ENCODE assay signal across 30 cellular contexts in genomic region chr1:112770724-112771123, GRCh38. TPM values are rescaled to one million over a fixed set of nuclear protein-coding genes. Genes with fewer than 3 reads are reported as not detected.
"Had no signal": no experiment of that assay in that cellular context is flagged by ENCODE, and none has a peak within 500 bp of the region (broad histone marks: within the 10 kb centered on the region; RNA-seq: fewer than 3 reads in every experiment).

No MANE protein-coding gene starts in this region.

- H3K4me1 ChIP-seq: ascending aorta, body of pancreas, SJSA1 had no signal

- H3K4me3 Mint-ChIP-seq: activated CD8-positive, alpha-beta T cell treated with anti-CD3 and anti-CD28 coated beads, Interleukin-2, amount 10 ng/mL, durations not matched to agents 7 days and 5 days; activated naive CD8-positive, alpha-beta T cell treated with anti-CD3 and anti-CD28 coated beads, Interleukin-2, amount 50 U/mL, for 24 hours; activated T-helper 1 cell treated with anti-CD3 and anti-CD28 coated beads, Interleukin-12 subunit alpha, Interleukin-12 subunit beta, Interleukin-2, Interleukin-4 antibody, amounts not matched to agents 30 ng/mL and 10 ng/mL and 1 ng/mL, durations not matched to agents 14 hours and 24 hours and 36 hours; WTC11 had no signal

- H3K27me3 ChIP-seq: ascending aorta, body of pancreas had no signal

- DNase-seq: activated CD4-positive, alpha-beta T cell treated with anti-CD3 and anti-CD28 coated beads for 48 hours; activated CD4-positive, alpha-beta T cell treated with anti-CD3 and anti-CD28 coated beads, Interleukin-2, amount 50 U/mL, for 4 hours; activated CD4-positive, CD25-positive, alpha-beta regulatory T cell treated with anti-CD3 and anti-CD28 coated beads, Interleukin-2, amount 50 U/mL, for 72 hours; activated CD8-positive, alpha-beta memory T cell treated with anti-CD3 and anti-CD28 coated beads, Interleukin-2, amount 50 U/mL, for 48 hours; activated CD8-positive, alpha-beta T cell treated with anti-CD3 and anti-CD28 coated beads, Interleukin-2, amount 10 ng/mL, durations not matched to agents 7 days and 5 days; activated effector memory CD4-positive, alpha-beta T cell treated with anti-CD3 and anti-CD28 coated beads, Interleukin-2, amount 50 U/mL, for 16 hours; activated naive CD4-positive, alpha-beta T cell treated with Interleukin-2 at 50 U/mL for 16 hours; activated naive CD8-positive, alpha-beta T cell treated with anti-CD3 and anti-CD28 coated beads, Interleukin-2, amount 50 U/mL, for 24 hours; activated T-cell treated with anti-CD3 and anti-CD28 coated beads, Interleukin-2, amount 50 U/mL, for 1 hour; amniotic stem cell; body of pancreas; central memory CD4-positive, alpha-beta T cell; cortex of kidney; NCI-H1105; NCI-H1436; NCI-H187; NCI-H2081 treated with DMSO at 0.1 percent for 48 hours; NCI-H2171; NCI-H2227 treated with DMSO at 0.1 percent for 48 hours; NCI-H526; NCI-H774; NK-92 treated with Interleukin-12 subunit alpha and Interleukin-12 subunit beta, amount 100 ng/mL, for 24 hours; SHP77; SW 1271 had no signal

- H3K36me3 Mint-ChIP-seq: activated naive CD4-positive, alpha-beta T cell treated with anti-CD3 and anti-CD28 coated beads, Interleukin-2, amount 50 U/mL, for 72 hours had no signal

- H3K27ac Mint-ChIP-seq: activated CD8-positive, alpha-beta T cell treated with anti-CD3 and anti-CD28 coated beads, Interleukin-2, amount 10 ng/mL, durations not matched to agents 7 days and 5 days; activated naive CD8-positive, alpha-beta T cell treated with anti-CD3 and anti-CD28 coated beads, Interleukin-2, amount 50 U/mL, for 24 hours; activated T-helper 1 cell treated with anti-CD3 and anti-CD28 coated beads, Interleukin-12 subunit alpha, Interleukin-12 subunit beta, Interleukin-2, Interleukin-4 antibody, amounts not matched to agents 30 ng/mL and 10 ng/mL and 1 ng/mL, durations not matched to agents 14 hours and 24 hours and 36 hours; WTC11 had no signal

- H3K9me3 Mint-ChIP-seq: activated naive CD4-positive, alpha-beta T cell treated with anti-CD3 and anti-CD28 coated beads, Interleukin-2, amount 50 U/mL, for 72 hours; activated naive CD8-positive, alpha-beta T cell treated with anti-CD3 and anti-CD28 coated beads, Interleukin-2, amount 50 U/mL, for 24 hours; activated T-helper 1 cell treated with anti-CD3 and anti-CD28 coated beads, Interleukin-12 subunit alpha, Interleukin-12 subunit beta, Interleukin-2, Interleukin-4 antibody, amounts not matched to agents 30 ng/mL and 10 ng/mL and 1 ng/mL, durations not matched to agents 14 hours and 24 hours and 36 hours had no signal

- H3K9me3 ChIP-seq: ascending aorta, body of pancreas, SJSA1 had no signal

- H3K36me3 ChIP-seq: ascending aorta, SJSA1 had no signal

- H3K4me3 ChIP-seq: ascending aorta, body of pancreas, SJSA1 had no signal

- H3K27ac ChIP-seq: ascending aorta, body of pancreas, SJSA1 had no signal

- ATAC-seq: activated CD8-positive, alpha-beta T cell treated with anti-CD3 and anti-CD28 coated beads, Interleukin-2, amount 10 ng/mL, durations not matched to agents 7 days and 5 days; activated naive CD8-positive, alpha-beta T cell treated with anti-CD3 and anti-CD28 coated beads, Interleukin-2, amount 50 U/mL, for 24 hours; body of pancreas; SK-N-SH treated with all-trans-retinoic acid at 6 μM for 48 hours; WTC11 had no signal

RNA-seq across cellular contexts. Expression of gene PPM1J, which starts 55.6 kb away (rescaled TPM):
- total RNA-seq: activated CD8-positive, alpha-beta T cell treated with anti-CD3 and anti-CD28 coated beads, Interleukin-2, amount 10 ng/mL, durations not matched to agents 7 days and 5 days; SJSA1 had no signal
